ENCODE assay signal across 27 cellular contexts in the genomic region with DNA sequence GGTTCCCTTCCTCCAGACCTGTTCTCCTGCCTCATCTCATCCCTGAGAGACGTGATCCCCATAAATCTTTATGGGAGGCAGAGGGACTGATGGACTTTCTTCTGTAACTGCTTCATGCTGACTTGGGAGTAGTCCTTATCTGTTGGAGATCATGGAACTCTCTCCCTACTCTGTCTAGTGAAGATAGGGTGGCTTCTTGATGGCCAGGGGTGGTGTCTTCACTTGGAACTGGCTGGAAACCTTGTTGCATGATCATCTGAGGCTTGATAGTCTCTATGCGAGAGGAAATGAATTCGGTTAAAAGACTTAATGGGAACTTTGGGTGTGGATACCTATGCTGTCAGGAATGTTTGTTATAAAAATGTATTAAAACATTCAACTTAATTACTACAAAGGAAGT. TPM values are rescaled to one million over a fixed set of nuclear protein-coding genes. Genes with fewer than 3 reads are reported as not detected.
DNase-seq lines count a peak whose midpoint lies in the region; ATAC-seq, FAIRE-seq and TF ChIP-seq lines count a peak whose summit lies in the region.
"Had no signal": no experiment of that assay in that cellular context is flagged by ENCODE, and none has a peak within 500 bp of the region (broad histone marks: within the 10 kb centered on the region; RNA-seq: fewer than 3 reads in every experiment).

No MANE protein-coding gene starts in this region.

- POLR2A ChIA-PET in activated CD8-positive, alpha-beta T cell treated with anti-CD3 and anti-CD28 coated beads for 36 hours (lab: Charles Lee) = no interaction called here
- POLR2A ChIA-PET in activated CD8-positive, alpha-beta T cell treated with anti-CD3 and anti-CD28 coated beads, Interleukin-2, amount 10 ng/mL, durations not matched to agents 7 days and 5 days (lab: Charles Lee) = no interaction called here
- POLR2A ChIA-PET in GM12878 (lab: Charles Lee) = no interaction called here
- POLR2A ChIA-PET in activated CD4-positive, alpha-beta T cell treated with anti-CD3 and anti-CD28 coated beads, Interleukin-2, amount 10 ng/mL, durations not matched to agents 7 days and 5 days (lab: Charles Lee) = no interaction called here

- no peak overlapping the region for H3K9ac ChIP-seq in DND-41 (ENCODE audit: low read depth, low read length)
- H3K9ac ChIP-seq in GM12878 (ENCODE audit: control insufficient read depth, insufficient read depth, low read length) = no peak overlapping the region
- H3K9ac ChIP-seq: BLaER1 had no signal

- no peak overlapping the region for H3K27ac Mint-ChIP-seq in activated CD8-positive, alpha-beta T cell treated with anti-CD3 and anti-CD28 coated beads for 36 hours
- no peak overlapping the region for H3K27ac Mint-ChIP-seq in activated CD8-positive, alpha-beta T cell treated with anti-CD3 and anti-CD28 coated beads, Interleukin-2, amount 10 ng/mL, durations not matched to agents 7 days and 5 days
- no peak overlapping the region for H3K27ac Mint-ChIP-seq in activated CD4-positive, alpha-beta T cell treated with anti-CD3 and anti-CD28 coated beads, Interleukin-2, amount 10 ng/mL, durations not matched to agents 7 days and 5 days
- H3K27ac Mint-ChIP-seq: CD4-positive, alpha-beta memory T cell; CD8-positive, alpha-beta memory T cell had no signal

- peaks cover 31% of the 10 kb centered on the region for H3K4me1 ChIP-seq in DND-41 (ENCODE audit: insufficient read depth, low read length)
- peaks cover 35% of the 10 kb centered on the region for H3K4me1 ChIP-seq in GM12878 (ENCODE audit: control insufficient read depth, insufficient read depth, low read length)
- H3K4me1 ChIP-seq in neutrophil (ENCODE audit: control insufficient read depth in 1 of 2, insufficient read depth in 1 of 2, low read depth in 1 of 2, low read length in 1 of 2) = peaks cover 13 to 20% of the 10 kb centered on the region in 2 experiments

- H3K4me3 Mint-ChIP-seq in activated CD8-positive, alpha-beta T cell treated with anti-CD3 and anti-CD28 coated beads for 36 hours = no peak overlapping the region
- H3K4me3 Mint-ChIP-seq in activated CD8-positive, alpha-beta T cell treated with anti-CD3 and anti-CD28 coated beads, Interleukin-2, amount 10 ng/mL, durations not matched to agents 7 days and 5 days = no peak overlapping the region
- no peak overlapping the region for H3K4me3 Mint-ChIP-seq in activated CD4-positive, alpha-beta T cell treated with anti-CD3 and anti-CD28 coated beads, Interleukin-2, amount 10 ng/mL, durations not matched to agents 7 days and 5 days
- H3K4me3 Mint-ChIP-seq: CD14-positive monocyte; CD4-positive, alpha-beta memory T cell; CD8-positive, alpha-beta memory T cell had no signal

- intact Hi-C loops in activated CD8-positive, alpha-beta T cell treated with anti-CD3 and anti-CD28 coated beads for 36 hours (cut with micrococcal nuclease) = no loop called here
- intact Hi-C loops in GM12878 (cut with micrococcal nuclease; ENCODE audit: unreplicated experiment) = no loop called here

- ATAC-seq in activated CD8-positive, alpha-beta T cell treated with anti-CD3 and anti-CD28 coated beads for 36 hours = peak; percentile 18
- no peak for ATAC-seq in activated CD8-positive, alpha-beta T cell treated with anti-CD3 and anti-CD28 coated beads, Interleukin-2, amount 10 ng/mL, durations not matched to agents 7 days and 5 days
- ATAC-seq in DND-41 (ENCODE audit: insufficient read depth, low read depth) = no peak
- ATAC-seq in GM12878 = no peak
- ATAC-seq in GM21825 (IDR thresholded peaks at IDR 0.05; ENCODE audit: unreplicated experiment) = no peak

- H4K20me1 ChIP-seq in DND-41 (ENCODE audit: insufficient read depth, low read length) (peaks cover 66% of the 10 kb centered on the region), GM12878 (ENCODE audit: control insufficient read depth, insufficient read depth) (no peaks in the 10 kb centered on the region)
- H4K20me1 ChIP-seq: BLaER1 had no signal

- H3K27me3 ChIP-seq in DND-41 (ENCODE audit: insufficient read depth, low read length, poor library complexity) (no peaks in the 10 kb centered on the region), GM12878 (replicated peaks in 1 of 2; ENCODE audit: control insufficient read depth in 2 of 2, insufficient read depth in 2 of 2, low read length in 1 of 2) (no peaks in the 10 kb centered on the region), neutrophil (no peaks in the 10 kb centered on the region)
- H3K27me3 ChIP-seq: BLaER1 had no signal

- DNase-seq in activated CD8-positive, alpha-beta T cell treated with anti-CD3 and anti-CD28 coated beads for 36 hours = no peak
- no peak for DNase-seq in activated CD8-positive, alpha-beta T cell treated with anti-CD3 and anti-CD28 coated beads, Interleukin-2, amount 10 ng/mL, durations not matched to agents 7 days and 5 days
- DNase-seq in DND-41 (no peak), GM12878 (ENCODE audit: low read depth, low spot score) (no peak), midbrain (lab: John Stamatoyannopoulos, UW) (no peak)
- DNase-seq in activated CD4-positive, alpha-beta T cell treated with anti-CD3 and anti-CD28 coated beads, Interleukin-2, amount 10 ng/mL, durations not matched to agents 7 days and 5 days = no peak
- DNase-seq: 8988T; ACHN; C1 segment of cervical spinal cord; CD4-positive, alpha-beta memory T cell; CD8-positive, alpha-beta memory T cell; COR-L47; DMS 273 treated with DMSO at 0.1 percent for 48 hours; DMS153; DMS53; DMS79; GF-D8 had no signal

- no peak for TF ChIP-seq POLR2A in GM12878 (IDR thresholded peaks at IDR 0.05; ENCODE audit: low read depth, low read length)

- H3K79me2 ChIP-seq in DND-41 (ENCODE audit: insufficient read depth, low read length) (peaks cover 94% of the 10 kb centered on the region), GM12878 (ENCODE audit: control insufficient read depth, insufficient read depth, low read length) (no peaks in the 10 kb centered on the region)

- RAD21 ChIA-PET in GM12878 (lab: Charles Lee; ENCODE audit: unreplicated experiment) = no interaction called here

- 77% methylated on average over 3 of the region's 3 CpGs for WGBS in GM12878 (ENCODE audit: insufficient coverage, insufficient replicate concordance, low lambda C conversion rate, missing lambda C conversion rate)

- TF ChIP-seq CTCF in activated CD8-positive, alpha-beta T cell treated with anti-CD3 and anti-CD28 coated beads for 36 hours (IDR thresholded peaks at IDR 0.05) = no peak
- TF ChIP-seq CTCF in DND-41 (IDR thresholded peaks at IDR 0.05; ENCODE audit: borderline replicate concordance, extremely low read depth, low read length, poor library complexity, severe bottlenecking) = no peak
- TF ChIP-seq CTCF in GM12878 (IDR thresholded peaks at IDR 0.05 in 2 of 3, conservative IDR thresholded peaks at IDR 0.05 in 1 of 3; ENCODE audit: control insufficient read depth in 2 of 3, extremely low read depth in 1 of 3, insufficient read depth in 1 of 3, low read depth in 3 of 3, low read length in 3 of 3) = no peak
- TF ChIP-seq CTCF in neutrophil (IDR thresholded peaks at IDR 0.05) = no peak

- H3K9me3 Mint-ChIP-seq in activated CD8-positive, alpha-beta T cell treated with anti-CD3 and anti-CD28 coated beads for 36 hours = no peaks in the 10 kb centered on the region
- no peaks in the 10 kb centered on the region for H3K9me3 Mint-ChIP-seq in activated CD8-positive, alpha-beta T cell treated with anti-CD3 and anti-CD28 coated beads, Interleukin-2, amount 10 ng/mL, durations not matched to agents 7 days and 5 days (ENCODE audit: insufficient read depth)
- H3K9me3 Mint-ChIP-seq in activated CD4-positive, alpha-beta T cell treated with anti-CD3 and anti-CD28 coated beads, Interleukin-2, amount 10 ng/mL, durations not matched to agents 7 days and 5 days = peaks cover under 1% of the 10 kb centered on the region
- H3K9me3 Mint-ChIP-seq: CD14-positive monocyte; CD4-positive, CD25-positive, alpha-beta regulatory T cell; CD8-positive, alpha-beta memory T cell had no signal

- no peaks in the 10 kb centered on the region for H3K27me3 Mint-ChIP-seq in activated CD8-positive, alpha-beta T cell treated with anti-CD3 and anti-CD28 coated beads for 36 hours
- no peaks in the 10 kb centered on the region for H3K27me3 Mint-ChIP-seq in activated CD8-positive, alpha-beta T cell treated with anti-CD3 and anti-CD28 coated beads, Interleukin-2, amount 10 ng/mL, durations not matched to agents 7 days and 5 days (ENCODE audit: low read depth)
- H3K27me3 Mint-ChIP-seq in activated CD4-positive, alpha-beta T cell treated with anti-CD3 and anti-CD28 coated beads, Interleukin-2, amount 10 ng/mL, durations not matched to agents 7 days and 5 days = no peaks in the 10 kb centered on the region
- H3K27me3 Mint-ChIP-seq: CD4-positive, alpha-beta memory T cell; CD4-positive, CD25-positive, alpha-beta regulatory T cell; CD8-positive, alpha-beta memory T cell had no signal

- SMC1A ChIA-PET in GM12878 (lab: Charles Lee; ENCODE audit: uncharacterized antibody, unreplicated experiment) = no interaction called here

- BruUV-seq in GM12878 (replicated peaks; lab: Mats Ljungman, UMichigan) = no TSS peak

- no peaks in the 10 kb centered on the region for H3K36me3 Mint-ChIP-seq in activated CD8-positive, alpha-beta T cell treated with anti-CD3 and anti-CD28 coated beads for 36 hours (ENCODE audit: low read depth)
- peaks cover 4% of the 10 kb centered on the region for H3K36me3 Mint-ChIP-seq in activated CD8-positive, alpha-beta T cell treated with anti-CD3 and anti-CD28 coated beads, Interleukin-2, amount 10 ng/mL, durations not matched to agents 7 days and 5 days (ENCODE audit: low read depth)
- H3K36me3 Mint-ChIP-seq in activated CD4-positive, alpha-beta T cell treated with anti-CD3 and anti-CD28 coated beads, Interleukin-2, amount 10 ng/mL, durations not matched to agents 7 days and 5 days (ENCODE audit: low read depth) = peaks cover 5% of the 10 kb centered on the region
- H3K36me3 Mint-ChIP-seq: CD14-positive monocyte; CD4-positive, alpha-beta memory T cell; CD4-positive, CD25-positive, alpha-beta regulatory T cell; CD8-positive, alpha-beta memory T cell had no signal

- in situ Hi-C loops in GM12878 (cut with MboI) = no loop called here

- no peak for FAIRE-seq in GM12878 (lab: Jason Lieb, UNC)
- FAIRE-seq: A204.1, G401.6, GM12892 had no signal

- H3K9me3 ChIP-seq in DND-41 (ENCODE audit: insufficient read depth, low read length, severe bottlenecking) = no peaks in the 10 kb centered on the region
- no peaks in the 10 kb centered on the region; the same call in 2 of the 3 replicates for H3K9me3 ChIP-seq in GM12878 (replicated peaks; ENCODE audit: control insufficient read depth, insufficient read depth, low read length)
- no peaks in the 10 kb centered on the region for H3K9me3 ChIP-seq in neutrophil
- H3K9me3 ChIP-seq: BLaER1 had no signal

- H2AFZ ChIP-seq in DND-41 (ENCODE audit: low read depth, low read length) = no peak overlapping the region
- peak overlapping the region; percentile 30; the same call in 1 of the 2 replicates for H2AFZ ChIP-seq in GM12878 (ENCODE audit: control insufficient read depth, low read depth, low read length)

- H3K4me2 ChIP-seq in DND-41 (ENCODE audit: insufficient read depth, low read length) = no peak overlapping the region; the same call in 1 of the 2 replicates
- no peak overlapping the region for H3K4me2 ChIP-seq in GM12878 (ENCODE audit: control insufficient read depth, insufficient read depth)
- H3K4me2 ChIP-seq: BLaER1 had no signal

- TF ChIP-seq EP300 in GM12878 (IDR thresholded peaks at IDR 0.05; ENCODE audit: borderline replicate concordance in 1 of 2, control insufficient read depth in 1 of 2, low read depth in 2 of 2, low read length in 2 of 2) = no peak

- CTCF ChIA-PET in activated CD8-positive, alpha-beta T cell treated with anti-CD3 and anti-CD28 coated beads for 36 hours (lab: Charles Lee) = no interaction called here
- CTCF ChIA-PET in activated CD8-positive, alpha-beta T cell treated with anti-CD3 and anti-CD28 coated beads, Interleukin-2, amount 10 ng/mL, durations not matched to agents 7 days and 5 days (lab: Charles Lee) = no interaction called here
- CTCF ChIA-PET in GM12878 (lab: Yijun Ruan, JAX) = no interaction called here
- CTCF ChIA-PET in activated CD4-positive, alpha-beta T cell treated with anti-CD3 and anti-CD28 coated beads, Interleukin-2, amount 10 ng/mL, durations not matched to agents 7 days and 5 days (lab: Charles Lee) = no interaction called here

- peaks cover 22% of the 10 kb centered on the region for H3K4me1 Mint-ChIP-seq in activated CD8-positive, alpha-beta T cell treated with anti-CD3 and anti-CD28 coated beads for 36 hours (ENCODE audit: low read depth)
- peaks cover 27% of the 10 kb centered on the region for H3K4me1 Mint-ChIP-seq in activated CD8-positive, alpha-beta T cell treated with anti-CD3 and anti-CD28 coated beads, Interleukin-2, amount 10 ng/mL, durations not matched to agents 7 days and 5 days (ENCODE audit: low read depth)
- peaks cover 27% of the 10 kb centered on the region for H3K4me1 Mint-ChIP-seq in activated CD4-positive, alpha-beta T cell treated with anti-CD3 and anti-CD28 coated beads, Interleukin-2, amount 10 ng/mL, durations not matched to agents 7 days and 5 days

- H3K4me3 ChIP-seq in DND-41 (ENCODE audit: low read depth in 1 of 2, low read length in 2 of 2) (no peak overlapping the region), GM12878 (no peak overlapping the region), neutrophil (ENCODE audit: low read depth in 1 of 2, low read length in 1 of 2) (no peak overlapping the region)
- H3K4me3 ChIP-seq: BLaER1 had no signal

- H3K36me3 ChIP-seq in DND-41 (ENCODE audit: insufficient read depth, low read length) (peaks cover 97% of the 10 kb centered on the region), GM12878 (ENCODE audit: control insufficient read depth in 2 of 2, insufficient read depth in 2 of 2, low read length in 1 of 2) (no peaks in the 10 kb centered on the region), neutrophil (no peaks in the 10 kb centered on the region)
- H3K36me3 ChIP-seq: BLaER1 had no signal

- 0 out of 2 replicates have a peak overlapping the region, but pooled peaks have one; percentile 7 for H3K27ac ChIP-seq in DND-41 (ENCODE audit: low read length)
- H3K27ac ChIP-seq in GM12878 (ENCODE audit: control insufficient read depth, insufficient read depth) = no peak overlapping the region
- H3K27ac ChIP-seq in neutrophil = peak overlapping the region; percentile 44
- H3K27ac ChIP-seq: BLaER1 had no signal

- TF ChIP-seq RAD21 in GM12878 (IDR thresholded peaks at IDR 0.05; ENCODE audit: insufficient read depth, low read depth, low read length) = no peak

RNA-seq across cellular contexts. Expression of gene GM2A, which starts 7.2 kb away (rescaled TPM):
- total RNA-seq in activated CD8-positive, alpha-beta T cell treated with anti-CD3 and anti-CD28 coated beads for 36 hours = 10 to 100 TPM; 13.3 to 13.7 TPM
- total RNA-seq in activated CD8-positive, alpha-beta T cell treated with anti-CD3 and anti-CD28 coated beads, Interleukin-2, amount 10 ng/mL, durations not matched to agents 7 days and 5 days = 10 to 100 TPM; 19.5 to 19.6 TPM
- 150 and 162 TPM in 2 replicates for total RNA-seq in GM12878 (2013; cell fraction: nucleolus; rRNA removed)
- total RNA-seq in GM12878 (2014; rRNA removed) (102 and 109 TPM in 2 replicates), GM12878 (2014; rRNA removed; fragmentation: Illumina TruSeq; extraction: Trizol) (75.7 TPM in 2 replicates), GM12878 (2021) (95.1 and 95.6 TPM in 2 replicates)
- polyA plus RNA-seq in GM12878 (2011; ENCODE audit: low read depth) = 46.2 TPM
- polyA plus RNA-seq in GM12878 (2011; rRNA removed) (85.4 and 106 TPM in 2 replicates), GM12878 (2014; fragmentation: Illumina TruSeq; extraction: Trizol) (74.4 and 83.9 TPM in 2 replicates), GM12878 (2014; fragmentation: Nextera tagmentation; extraction: Ambion mirVana) (10 to 100 TPM; 33.6 to 44.4 TPM), GM12878 (2014; rRNA removed) (62.0 and 63.9 TPM in 2 replicates), GM12878 (2016; fragmentation: Nextera tagmentation; extraction: Ambion mirVana) (10 to 100 TPM; 44.0 to 44.4 TPM)
- polyA plus RNA-seq in GM12878 (2011; cell fraction: cytosol; rRNA removed) = 81.7 and 107 TPM in 2 replicates
- 27.6 and 30.7 TPM in 2 replicates for polyA plus RNA-seq in GM12878 (2011; cell fraction: nucleus; rRNA removed)
- 61.7 and 69.7 TPM in 2 replicates for polyA plus RNA-seq in GM12878 (2012)
- 109 and 137 TPM in 2 replicates for polyA minus RNA-seq in GM12878 (2011; rRNA and poly(A)+ RNA removed)
- polyA minus RNA-seq in GM12878 (2011; cell fraction: cytosol; rRNA and poly(A)+ RNA removed) = 43.7 and 54.0 TPM in 2 replicates
- 14.7 and 19.8 TPM in 2 replicates for polyA minus RNA-seq in GM12878 (2011; cell fraction: nucleus; rRNA and poly(A)+ RNA removed)
- 10 to 100 TPM; 15.9 to 19.5 TPM for total RNA-seq in activated CD4-positive, alpha-beta T cell treated with anti-CD3 and anti-CD28 coated beads, Interleukin-2, amount 10 ng/mL, durations not matched to agents 7 days and 5 days

RNA-seq across cellular contexts. Expression of gene CCDC69, which starts 21.9 kb away (rescaled TPM):
- 10 to 100 TPM; 33.0 to 34.5 TPM for total RNA-seq in activated CD8-positive, alpha-beta T cell treated with anti-CD3 and anti-CD28 coated beads for 36 hours
- 10 to 100 TPM; 87.6 to 92.7 TPM for total RNA-seq in activated CD8-positive, alpha-beta T cell treated with anti-CD3 and anti-CD28 coated beads, Interleukin-2, amount 10 ng/mL, durations not matched to agents 7 days and 5 days
- total RNA-seq in GM12878 (2013; cell fraction: nucleolus; rRNA removed) = 69.3 and 77.6 TPM in 2 replicates
- total RNA-seq in GM12878 (2014; rRNA removed) = 91.1 and 104 TPM in 2 replicates
- 78.8 and 80.3 TPM in 2 replicates for total RNA-seq in GM12878 (2014; rRNA removed; fragmentation: Illumina TruSeq; extraction: Trizol)
- 77.3 and 80.8 TPM in 2 replicates for total RNA-seq in GM12878 (2021)
- 37.5 TPM for polyA plus RNA-seq in GM12878 (2011; ENCODE audit: low read depth)
- polyA plus RNA-seq in GM12878 (2011; rRNA removed) = 36.7 and 42.3 TPM in 2 replicates
- 56.7 and 66.0 TPM in 2 replicates for polyA plus RNA-seq in GM12878 (2011; cell fraction: cytosol; rRNA removed)
- 16.1 and 18.3 TPM in 2 replicates for polyA plus RNA-seq in GM12878 (2011; cell fraction: nucleus; rRNA removed)
- 46.8 and 47.5 TPM in 2 replicates for polyA plus RNA-seq in GM12878 (2012)
- 104 and 106 TPM in 2 replicates for polyA plus RNA-seq in GM12878 (2014; fragmentation: Illumina TruSeq; extraction: Trizol)
- polyA plus RNA-seq in GM12878 (2014; fragmentation: Nextera tagmentation; extraction: Ambion mirVana) = 10 to 100 TPM; 13.5 to 21.4 TPM
- 89.6 and 102 TPM in 2 replicates for polyA plus RNA-seq in GM12878 (2014; rRNA removed)
- 10 to 100 TPM; 55.7 to 59.8 TPM for polyA plus RNA-seq in GM12878 (2016; fragmentation: Nextera tagmentation; extraction: Ambion mirVana)
- 32.8 and 41.3 TPM in 2 replicates for polyA minus RNA-seq in GM12878 (2011; rRNA and poly(A)+ RNA removed)
- 11.4 and 17.0 TPM in 2 replicates for polyA minus RNA-seq in GM12878 (2011; cell fraction: cytosol; rRNA and poly(A)+ RNA removed)
- 11.6 and 16.5 TPM in 2 replicates for polyA minus RNA-seq in GM12878 (2011; cell fraction: nucleus; rRNA and poly(A)+ RNA removed)
- 10 to 100 TPM; 79.4 to 84.1 TPM for total RNA-seq in activated CD4-positive, alpha-beta T cell treated with anti-CD3 and anti-CD28 coated beads, Interleukin-2, amount 10 ng/mL, durations not matched to agents 7 days and 5 days
- total RNA-seq: A673 had no signal

RNA-seq across cellular contexts. Expression of gene SLC36A3, which starts 57.7 kb away (rescaled TPM):
- total RNA-seq in activated CD8-positive, alpha-beta T cell treated with anti-CD3 and anti-CD28 coated beads for 36 hours = not detected
- total RNA-seq in activated CD8-positive, alpha-beta T cell treated with anti-CD3 and anti-CD28 coated beads, Interleukin-2, amount 10 ng/mL, durations not matched to agents 7 days and 5 days = not detected
- total RNA-seq in GM12878 (2013; cell fraction: nucleolus; rRNA removed) = not detected in 2 replicates
- not detected in 2 replicates for total RNA-seq in GM12878 (2014; rRNA removed)
- not detected in 2 replicates for total RNA-seq in GM12878 (2014; rRNA removed; fragmentation: Illumina TruSeq; extraction: Trizol)
- total RNA-seq in GM12878 (2021) = not detected in 2 replicates
- not detected for polyA plus RNA-seq in GM12878 (2011; ENCODE audit: low read depth)
- not detected in 2 replicates for polyA plus RNA-seq in GM12878 (2011; rRNA removed)
- not detected in 2 replicates for polyA plus RNA-seq in GM12878 (2011; cell fraction: cytosol; rRNA removed)
- polyA plus RNA-seq in GM12878 (2011; cell fraction: nucleus; rRNA removed) = not detected in 2 replicates
- not detected in 2 replicates for polyA plus RNA-seq in GM12878 (2012)
- polyA plus RNA-seq in GM12878 (2014; fragmentation: Illumina TruSeq; extraction: Trizol) = not detected in 2 replicates
- under 1 TPM in 1 of 2 experiments, not detected in 1; 0.03 TPM for polyA plus RNA-seq in GM12878 (2014; fragmentation: Nextera tagmentation; extraction: Ambion mirVana)
- not detected in 2 replicates for polyA plus RNA-seq in GM12878 (2014; rRNA removed)
- polyA plus RNA-seq in GM12878 (2016; fragmentation: Nextera tagmentation; extraction: Ambion mirVana) = not detected
- not detected in 2 replicates for polyA minus RNA-seq in GM12878 (2011; rRNA and poly(A)+ RNA removed)
- polyA minus RNA-seq in GM12878 (2011; cell fraction: cytosol; rRNA and poly(A)+ RNA removed) = not detected in 2 replicates
- polyA minus RNA-seq in GM12878 (2011; cell fraction: nucleus; rRNA and poly(A)+ RNA removed) = not detected in 2 replicates
- total RNA-seq in activated CD4-positive, alpha-beta T cell treated with anti-CD3 and anti-CD28 coated beads, Interleukin-2, amount 10 ng/mL, durations not matched to agents 7 days and 5 days = not detected
- total RNA-seq: A673; CD4-positive, alpha-beta memory T cell; CD4-positive, CD25-positive, alpha-beta regulatory T cell; CD8-positive, alpha-beta memory T cell had no signal
- polyA plus RNA-seq: AG04450; CD14-positive monocyte; CD4-positive, alpha-beta memory T cell; CD4-positive, CD25-positive, alpha-beta regulatory T cell; CD8-positive, alpha-beta memory T cell had no signal
